In the genomic region with DNA sequence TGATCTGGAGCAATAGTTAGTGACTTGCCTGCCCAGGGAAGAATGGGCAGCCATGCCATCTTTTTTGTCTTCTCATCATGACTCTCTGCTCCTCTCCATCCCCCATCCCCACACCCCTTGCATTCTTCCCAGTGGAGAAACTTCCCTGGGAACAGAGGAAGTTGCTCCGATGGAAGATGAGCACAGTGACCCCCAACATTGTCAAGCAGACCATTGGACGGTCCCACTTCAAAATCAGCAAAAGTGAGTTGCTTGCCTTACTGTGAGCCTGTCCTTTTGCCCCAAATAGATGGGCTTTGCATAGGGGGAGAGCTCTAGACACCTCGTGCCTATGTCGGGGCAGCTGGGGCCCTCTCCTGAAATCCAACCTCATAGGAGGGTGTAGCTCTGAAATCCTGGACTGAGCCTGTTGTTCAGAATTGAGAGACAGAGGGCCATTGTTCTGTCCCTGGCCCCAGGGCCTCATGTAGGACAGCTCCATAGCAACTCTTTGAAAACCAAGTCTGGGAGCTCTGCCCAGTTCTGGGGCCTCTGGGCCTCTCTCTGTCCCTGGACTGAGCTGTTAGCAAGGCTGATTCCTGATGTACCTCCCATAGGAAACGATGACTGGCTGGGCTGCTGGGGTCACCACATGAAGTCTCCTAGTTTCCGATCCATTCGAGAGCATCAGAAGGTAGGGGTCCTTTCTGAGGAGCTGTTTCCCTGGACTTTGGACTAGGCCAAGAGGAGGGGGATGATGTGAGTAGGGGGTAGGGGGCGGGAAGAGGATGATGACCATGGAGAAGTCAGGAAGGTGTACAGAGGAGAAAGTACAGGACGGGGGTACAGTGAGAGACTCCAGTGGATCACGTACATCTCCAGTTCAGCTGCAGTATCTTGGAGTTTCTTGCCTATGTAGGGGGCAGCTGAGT, we compare ENCODE assay signal across 11 cellular contexts. TPM values are rescaled to one million over a fixed set of nuclear protein-coding genes. Genes with fewer than 3 reads are reported as not detected.
DNase-seq lines count a peak whose midpoint lies in the region; ATAC-seq and TF ChIP-seq lines count a peak whose summit lies in the region.
"Had no signal": no experiment of that assay in that cellular context is flagged by ENCODE, and none has a peak within 500 bp of the region (broad histone marks: within the 10 kb centered on the region; RNA-seq: fewer than 3 reads in every experiment).

No MANE protein-coding gene starts in this region.

- H3K4me1 ChIP-seq in right atrium auricular region (peaks cover 0 to 19% of the 10 kb centered on the region in 2 donors), sigmoid colon (no peaks in the 10 kb centered on the region)

- ATAC-seq in GM21619 (IDR thresholded peaks at IDR 0.05; ENCODE audit: unreplicated experiment) (no peak), HG03571 (IDR thresholded peaks at IDR 0.05; ENCODE audit: unreplicated experiment) (no peak)

- H3K36me3 ChIP-seq in brain microvascular endothelial cell (replicated peaks) = peaks cover 50% of the 10 kb centered on the region
- H3K36me3 ChIP-seq in right atrium auricular region = peaks cover 35% of the 10 kb centered on the region
- peaks cover 19 to 86% (median 47%) of the 10 kb centered on the region in 4 donors for H3K36me3 ChIP-seq in sigmoid colon

- H3K4me3 ChIP-seq in brain microvascular endothelial cell (ENCODE audit: low read depth, low read length) (no peak overlapping the region), right atrium auricular region (no peak overlapping the region), sigmoid colon (no peak overlapping the region)

- WGBS in sigmoid colon, 2 donors = 76 to 88% methylated on average over 10 of the region's 10 CpGs

- no peaks in the 10 kb centered on the region for H3K9me3 ChIP-seq in right atrium auricular region
- no peaks in the 10 kb centered on the region for H3K9me3 ChIP-seq in sigmoid colon

- no peak for TF ChIP-seq POLR2A in sigmoid colon (IDR thresholded peaks at IDR 0.05)

- DNase-seq in HuH-7 (ENCODE audit: low spot score) = peak; percentile 40
- DNase-seq in brain microvascular endothelial cell = peak; percentile 18
- peak; percentile 90 for DNase-seq in right atrium auricular region (ENCODE audit: low spot score)
- DNase-seq in sigmoid colon = peak; percentile 75
- DNase-seq in NCI-H2171 (lab: John Stamatoyannopoulos, UW) = no peak
- DNase-seq in stimulated activated CD4-positive, alpha-beta T cell treated with anti-CD3 and anti-CD28 coated beads, Interleukin-12 subunit alpha, Interleukin-12 subunit beta, amount 100 ng/mL, for 4 hours = no peak
- DNase-seq: activated CD4-positive, alpha-beta T cell treated with anti-CD3 and anti-CD28 coated beads, Interleukin-2, amount 10 ng/mL, durations not matched to agents 7 days and 5 days; stimulated activated naive CD4-positive, alpha-beta T cell treated with Interleukin-2 at 50 U/mL for 16 hours had no signal

- H3K27me3 ChIP-seq in brain microvascular endothelial cell (replicated peaks) (no peaks in the 10 kb centered on the region), right atrium auricular region (no peaks in the 10 kb centered on the region), sigmoid colon (no peaks in the 10 kb centered on the region)

- TF ChIP-seq EP300 in sigmoid colon (IDR thresholded peaks at IDR 0.05) = no peak

- no peak for TF ChIP-seq CTCF in brain microvascular endothelial cell (IDR thresholded peaks at IDR 0.05; ENCODE audit: low read depth, low read length, missing control alignments)
- TF ChIP-seq CTCF in right atrium auricular region (IDR thresholded peaks at IDR 0.05) = no peak
- no peak for TF ChIP-seq CTCF in sigmoid colon (IDR thresholded peaks at IDR 0.05)

- in situ Hi-C loops in brain microvascular endothelial cell (cut with HindIII; ENCODE audit: low pct_ligation_motif_present, low sequenced_read_pairs) = no loop called here

- intact Hi-C loops in sigmoid colon (cut with DNase I) = no loop called here

- no peak overlapping the region for H3K27ac ChIP-seq in brain microvascular endothelial cell
- H3K27ac ChIP-seq in right atrium auricular region = peak overlapping the region; percentile 68
- H3K27ac ChIP-seq in sigmoid colon = peak overlapping the region; percentile 21 to 61 (median 39)

RNA-seq across cellular contexts. Expression of gene TTLL4, which starts 35.2 kb away (rescaled TPM):
- total RNA-seq in right atrium auricular region (1 to 10 TPM; 8.2 to 9.9 TPM), sigmoid colon (10 to 100 TPM; 11.4 to 16.0 (median 12.5) TPM)
- polyA plus RNA-seq in sigmoid colon = 10 to 100 TPM in 1 of 3 donors, 1 to 10 TPM in 2; 6.0 to 15.1 (median 6.0) TPM

RNA-seq across cellular contexts. Expression of gene CYP27A1, which starts 36.1 kb away (rescaled TPM):
- total RNA-seq in right atrium auricular region = 10 to 100 TPM; 17.2 to 23.4 TPM
- 10 to 100 TPM; 21.9 to 30.1 (median 25.7) TPM for total RNA-seq in sigmoid colon
- 10 to 100 TPM; 13.5 to 17.4 (median 14.6) TPM for polyA plus RNA-seq in sigmoid colon
- polyA plus RNA-seq: neural cell had no signal

Comparison
In these comparisons a context has a peak if more than half of its experiments do, and no peak if none do; other contexts are left out.
1. DNase-seq: peak in HuH-7 (single experiment), brain microvascular endothelial cell (single experiment), right atrium auricular region (single experiment) and sigmoid colon (single experiment); none in NCI-H2171 (single experiment) and stimulated activated CD4-positive, alpha-beta T cell treated with anti-CD3 and anti-CD28 coated beads, Interleukin-12 subunit alpha, Interleukin-12 subunit beta, amount 100 ng/mL, for 4 hours (single experiment).